In genomic region chr7:97009753-97010732, GRCh38 we compare ENCODE assay signal across 17 cellular contexts. TPM values are rescaled to one million over a fixed set of nuclear protein-coding genes. Genes with fewer than 3 reads are reported as not detected.
DNase-seq lines count a peak whose midpoint lies in the region; ATAC-seq lines count a peak whose summit lies in the region.
"Had no signal": no experiment of that assay in that cellular context is flagged by ENCODE, and none has a peak within 500 bp of the region (broad histone marks: within the 10 kb centered on the region; RNA-seq: fewer than 3 reads in every experiment).

No MANE protein-coding gene starts in this region.

- no peaks in the 10 kb centered on the region for H3K36me3 ChIP-seq in aorta (ENCODE audit: control insufficient read depth in 1 of 2, insufficient read depth in 2 of 2, low read length in 1 of 2)
- H3K36me3 ChIP-seq: SJCRH30 had no signal

- WGBS in aorta, 2 donors = 15 to 30% methylated on average over 18 of the region's 18 CpGs

- intact Hi-C loops in aorta (cut with DNase I) = no loop called here

- H3K27ac ChIP-seq in caudate nucleus (ENCODE audit: low read depth, low read length) = peak overlapping the region; percentile 14
- H3K27ac ChIP-seq in aorta (ENCODE audit: low read depth in 1 of 2, low read length in 2 of 2) = no peak overlapping the region
- H3K27ac ChIP-seq: RWPE1, SJCRH30 had no signal

- no peaks in the 10 kb centered on the region for H3K4me1 ChIP-seq in aorta (ENCODE audit: control insufficient read depth in 1 of 2, insufficient read depth in 2 of 2, low read length in 2 of 2)
- H3K4me1 ChIP-seq: SJCRH30 had no signal

- H3K9me3 ChIP-seq in aorta (ENCODE audit: control insufficient read depth, low read length) = peaks cover 2% of the 10 kb centered on the region
- H3K9me3 ChIP-seq: Caco-2, SJCRH30 had no signal

- peak; percentile 71 for DNase-seq in NCI-H748 (lab: John Stamatoyannopoulos, UW; ENCODE audit: unreplicated experiment)
- DNase-seq in NCI-H748 treated with DMSO at 0.1 percent for 48 hours (lab: John Stamatoyannopoulos, UW) = no peak
- no peak for DNase-seq in caudate nucleus (lab: John Stamatoyannopoulos, UW)
- peak; percentile 12 for DNase-seq in left kidney (ENCODE audit: low read depth, low spot score)
- no peak for DNase-seq in MV-4-11 (lab: John Stamatoyannopoulos, UW)
- DNase-seq in aorta = no peak
- DNase-seq in EL = no peak
- DNase-seq: 8988T, Caco-2, KBM-7, NCI-H1092, NCI-H187, SJCRH30 had no signal

- ATAC-seq in aorta (ENCODE audit: low FRiP score) (no peak), HG03280 (IDR thresholded peaks at IDR 0.05; ENCODE audit: unreplicated experiment) (no peak)

- H3K27me3 ChIP-seq in aorta (ENCODE audit: control insufficient read depth in 1 of 2, insufficient read depth in 2 of 2, low read length in 1 of 2) = no peaks in the 10 kb centered on the region
- H3K27me3 ChIP-seq: SJCRH30 had no signal

- H3K4me3 ChIP-seq in aorta (ENCODE audit: low read length in 2 of 2) = no peak overlapping the region
- H3K4me3 ChIP-seq: SJCRH30 had no signal

RNA-seq across cellular contexts. Expression of gene DLX6, which starts 4.7 kb away (rescaled TPM):
- total RNA-seq in aorta = under 1 TPM; 0.19 to 0.27 TPM
- under 1 TPM in 1 of 2 donors, not detected in 1; 0.13 TPM for polyA plus RNA-seq in aorta
- polyA plus RNA-seq: CD14-positive monocyte had no signal

RNA-seq across cellular contexts. Expression of gene DLX5, which starts 14.6 kb away (rescaled TPM):
- 1 to 10 TPM; 1.1 to 1.4 TPM for total RNA-seq in aorta
- not detected for polyA plus RNA-seq in aorta
- total RNA-seq: Caco-2, NCI-H460, SJCRH30 had no signal
- polyA plus RNA-seq: CD14-positive monocyte had no signal

Comparison
In these comparisons a context has a peak if more than half of its experiments do, and no peak if none do; other contexts are left out.
1. DNase-seq: peak in NCI-H748 (single experiment) and left kidney (single experiment); none in NCI-H748 treated with DMSO at 0.1 percent for 48 hours (single experiment), caudate nucleus (0 of 61), MV-4-11 (single experiment), aorta (0 of 2) and EL (single experiment).